Comparison of ENCODE assay signal across 8 cellular contexts in the genomic region with DNA sequence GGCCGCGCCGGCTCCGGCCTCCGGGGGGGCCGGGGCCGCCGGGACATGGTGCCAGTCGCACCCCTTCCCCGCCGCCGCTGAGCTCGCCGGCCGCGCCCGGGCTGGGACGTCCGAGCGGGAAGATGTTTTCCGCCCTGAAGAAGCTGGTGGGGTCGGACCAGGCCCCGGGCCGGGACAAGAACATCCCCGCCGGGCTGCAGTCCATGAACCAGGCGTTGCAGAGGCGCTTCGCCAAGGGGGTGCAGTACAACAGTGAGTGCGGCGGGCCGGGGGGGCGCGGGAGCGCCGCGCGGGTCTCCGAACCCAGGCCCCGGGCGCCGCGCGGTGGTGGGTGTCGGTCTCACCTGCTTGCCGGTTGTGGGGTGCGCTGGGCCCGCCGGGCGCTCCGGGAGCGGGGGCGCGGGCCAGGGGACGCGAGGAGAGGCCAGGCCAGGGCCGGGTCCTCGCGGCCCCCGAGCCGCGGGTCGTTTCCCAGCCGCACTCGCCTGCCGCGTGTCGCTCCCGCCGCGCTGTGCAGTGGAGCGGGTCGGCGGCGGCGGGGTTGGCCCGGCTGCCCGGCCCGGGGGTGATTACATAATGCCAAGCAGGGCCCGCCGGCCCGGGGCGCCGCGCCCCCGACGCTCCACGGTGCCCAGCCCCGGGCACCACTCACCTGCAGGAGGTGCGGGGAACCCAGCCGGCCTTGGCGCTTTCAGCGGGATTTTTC. TPM values are rescaled to one million over a fixed set of nuclear protein-coding genes. Genes with fewer than 3 reads are reported as not detected.
DNase-seq lines count a peak whose midpoint lies in the region; ATAC-seq and TF ChIP-seq lines count a peak whose summit lies in the region.

No MANE protein-coding gene starts in this region.

- H3K4me3 Mint-ChIP-seq in CD4-positive, CD25-positive, alpha-beta regulatory T cell: peak overlapping the region; percentile 87 to 93 (median 88)
- H3K4me3 Mint-ChIP-seq in nephron progenitor cell: peak overlapping the region; percentile 88

- H3K36me3 Mint-ChIP-seq in CD4-positive, CD25-positive, alpha-beta regulatory T cell: peaks cover 13% of the 10 kb centered on the region
- peaks cover 37% of the 10 kb centered on the region for H3K36me3 Mint-ChIP-seq in nephron progenitor cell (ENCODE audit: low read depth)

- H3K27ac Mint-ChIP-seq in CD4-positive, CD25-positive, alpha-beta regulatory T cell: peak overlapping the region; percentile 43 to 84 (median 47)
- peak overlapping the region; percentile 68 for H3K27ac Mint-ChIP-seq in nephron progenitor cell

- peak overlapping the region; percentile 82 for H3K4me3 ChIP-seq in CD4-positive, CD25-positive, alpha-beta regulatory T cell (ENCODE audit: low read depth, low read length)
- peak overlapping the region; percentile 85 for H3K4me3 ChIP-seq in HUES48 (ENCODE audit: low read depth, low read length)
- peak overlapping the region; percentile 98 to 100 (median 98) for H3K4me3 ChIP-seq in esophagus muscularis mucosa
- peak overlapping the region; percentile 92 to 95 for H3K4me3 ChIP-seq in vagina

- peaks cover 8 to 52% (median 19%) of the 10 kb centered on the region in 4 donors for H3K4me1 Mint-ChIP-seq in CD4-positive, CD25-positive, alpha-beta regulatory T cell
- peaks cover 46% of the 10 kb centered on the region for H3K4me1 Mint-ChIP-seq in nephron progenitor cell

- TF ChIP-seq EP300 in esophagus muscularis mucosa (IDR thresholded peaks at IDR 0.05): no peak

- peaks cover 43% of the 10 kb centered on the region for H3K4me1 ChIP-seq in CD4-positive, CD25-positive, alpha-beta regulatory T cell (ENCODE audit: control insufficient read depth, insufficient read depth, low read length, poor library complexity, severe bottlenecking)
- H3K4me1 ChIP-seq in HUES48 (ENCODE audit: control insufficient read depth, insufficient read depth, low read length): peaks cover 9% of the 10 kb centered on the region; the same call in 1 of the 2 replicates
- peaks cover 28 to 48% (median 45%) of the 10 kb centered on the region in 4 donors for H3K4me1 ChIP-seq in esophagus muscularis mucosa
- peaks cover 52% of the 10 kb centered on the region for H3K4me1 ChIP-seq in vagina

- H3K27ac ChIP-seq in CD4-positive, CD25-positive, alpha-beta regulatory T cell (ENCODE audit: insufficient read depth, low read length, poor library complexity, severe bottlenecking): no peak overlapping the region
- H3K27ac ChIP-seq in HUES48 (ENCODE audit: low read depth, low read length): peak overlapping the region; percentile 89
- H3K27ac ChIP-seq in esophagus muscularis mucosa (replicated peaks in 1 of 4): peak overlapping the region; percentile 87 to 93 (median 90)
- H3K27ac ChIP-seq in vagina: peak overlapping the region; percentile 82

- ATAC-seq in CD4-positive, CD25-positive, alpha-beta regulatory T cell (ENCODE audit: low read depth in 2 of 2): peak; percentile 39 to 52
- ATAC-seq in GM21381 (IDR thresholded peaks at IDR 0.05; ENCODE audit: unreplicated experiment): peak; percentile 32

- DNase-seq in CD4-positive, CD25-positive, alpha-beta regulatory T cell: peak; percentile 33 to 49 (median 40)
- DNase-seq in activated CD8-positive, alpha-beta memory T cell treated with anti-CD3 and anti-CD28 coated beads, Interleukin-2, amount 50 U/mL, for 4 hours: peak; percentile 62
- DNase-seq in esophagus muscularis mucosa (ENCODE audit: extremely low spot score): no peak
- DNase-seq in nephron progenitor cell: peak; percentile 62
- no peak for DNase-seq in vagina (ENCODE audit: extremely low spot score in 2 of 2)
- no peak for DNase-seq in H4 (ENCODE audit: low spot score)

- TF ChIP-seq POLR2A in esophagus muscularis mucosa (IDR thresholded peaks at IDR 0.05; ENCODE audit: low read depth): no peak
- no peak for TF ChIP-seq POLR2A in vagina (IDR thresholded peaks at IDR 0.05)

- H3K27me3 ChIP-seq in CD4-positive, CD25-positive, alpha-beta regulatory T cell (ENCODE audit: control insufficient read depth, insufficient read depth, low read length): no peaks in the 10 kb centered on the region
- no peaks in the 10 kb centered on the region for H3K27me3 ChIP-seq in HUES48 (ENCODE audit: control insufficient read depth, insufficient read depth, low read length)
- H3K27me3 ChIP-seq in esophagus muscularis mucosa: no peaks in the 10 kb centered on the region
- no peaks in the 10 kb centered on the region for H3K27me3 ChIP-seq in vagina

- no peak for TF ChIP-seq CTCF in esophagus muscularis mucosa (IDR thresholded peaks at IDR 0.05)
- no peak for TF ChIP-seq CTCF in nephron progenitor cell (IDR thresholded peaks at IDR 0.05)
- TF ChIP-seq CTCF in vagina (IDR thresholded peaks at IDR 0.05): no peak

- peaks cover 7% of the 10 kb centered on the region for H3K36me3 ChIP-seq in CD4-positive, CD25-positive, alpha-beta regulatory T cell (ENCODE audit: control insufficient read depth, insufficient read depth, low read length)
- H3K36me3 ChIP-seq in HUES48 (ENCODE audit: control insufficient read depth, insufficient read depth, low read length) (peaks cover 31% of the 10 kb centered on the region), esophagus muscularis mucosa (peaks cover 0 to 31% (median 19%) of the 10 kb centered on the region in 4 donors), vagina (peaks cover 0 to 3% of the 10 kb centered on the region in 2 donors)

- H3K27me3 Mint-ChIP-seq in CD4-positive, CD25-positive, alpha-beta regulatory T cell: no peaks in the 10 kb centered on the region
- H3K27me3 Mint-ChIP-seq in nephron progenitor cell (ENCODE audit: low read depth, poor library complexity): no peaks in the 10 kb centered on the region

- intact Hi-C loops in esophagus muscularis mucosa (cut with DNase I) (no loop called here), vagina (cut with DNase I) (no loop called here)

- H3K9me3 ChIP-seq in CD4-positive, CD25-positive, alpha-beta regulatory T cell (ENCODE audit: control insufficient read depth in 2 of 2, low read length in 2 of 2): no peaks in the 10 kb centered on the region
- H3K9me3 ChIP-seq in HUES48 (ENCODE audit: control insufficient read depth, insufficient read depth, low read length) (no peaks in the 10 kb centered on the region), esophagus muscularis mucosa (no peaks in the 10 kb centered on the region), vagina (no peaks in the 10 kb centered on the region)

- no peaks in the 10 kb centered on the region for H3K9me3 Mint-ChIP-seq in CD4-positive, CD25-positive, alpha-beta regulatory T cell
- H3K9me3 Mint-ChIP-seq in nephron progenitor cell: no peaks in the 10 kb centered on the region

- WGBS in esophagus muscularis mucosa: 0% methylated on average over 13 of the region's 93 CpGs

- H3K9ac ChIP-seq in HUES48 (ENCODE audit: low read depth, low read length): peak overlapping the region; percentile 85

RNA-seq across cellular contexts. Expression of a gene that starts 0.5 kb away (rescaled TPM):
- 63.6 TPM for total RNA-seq in CD4-positive, CD25-positive, alpha-beta regulatory T cell
- polyA plus RNA-seq in CD4-positive, CD25-positive, alpha-beta regulatory T cell: 10 to 100 TPM in 2 of 4 donors, 1 to 10 TPM in 2; 9.4 to 13.9 (median 10.6) TPM
- total RNA-seq in esophagus muscularis mucosa (100 to 1,000 TPM in 1 of 4 donors, 10 to 100 TPM in 3; 56.3 to 110 (median 83.0) TPM), vagina (31.7 TPM)
- 23.6 and 35.0 TPM in 2 replicates for total RNA-seq in H4 (2014; rRNA removed; shearing (Covaris generic))

RNA-seq across cellular contexts. Expression of a gene that starts 12.1 kb away (rescaled TPM):
- 2.3 TPM for total RNA-seq in CD4-positive, CD25-positive, alpha-beta regulatory T cell
- under 1 TPM in 3 of 4 donors, not detected in 1; 0.16 to 0.72 (median 0.58) TPM for polyA plus RNA-seq in CD4-positive, CD25-positive, alpha-beta regulatory T cell
- 1 to 10 TPM in 2 of 4 donors, under 1 TPM in 2; 0.33 to 2.5 (median 1.4) TPM for total RNA-seq in esophagus muscularis mucosa
- not detected for total RNA-seq in vagina
- 0.47 TPM in 1 of 2 replicates, not detected in the other for total RNA-seq in H4 (2014; rRNA removed; shearing (Covaris generic))

RNA-seq across cellular contexts. Expression of a gene that starts 17.1 kb away (rescaled TPM):
- total RNA-seq in CD4-positive, CD25-positive, alpha-beta regulatory T cell: 20.7 TPM
- 10 to 100 TPM; 28.2 to 39.3 (median 35.5) TPM for polyA plus RNA-seq in CD4-positive, CD25-positive, alpha-beta regulatory T cell
- 10 to 100 TPM; 27.9 to 48.7 (median 31.5) TPM for total RNA-seq in esophagus muscularis mucosa
- 64.1 TPM for total RNA-seq in vagina
- total RNA-seq in H4 (2014; rRNA removed; shearing (Covaris generic)): 87.0 and 93.0 TPM in 2 replicates

RNA-seq across cellular contexts. Expression of a gene that starts 34.0 kb away (rescaled TPM):
- total RNA-seq in CD4-positive, CD25-positive, alpha-beta regulatory T cell: 4.3 TPM
- polyA plus RNA-seq in CD4-positive, CD25-positive, alpha-beta regulatory T cell: under 1 TPM in 2 of 4 donors, not detected in 2; 0.10 to 0.11 TPM
- 10 to 100 TPM in 3 of 4 donors, 1 to 10 TPM in 1; 3.3 to 14.0 (median 11.4) TPM for total RNA-seq in esophagus muscularis mucosa
- total RNA-seq in vagina: 1.2 TPM
- total RNA-seq in H4 (2014; rRNA removed; shearing (Covaris generic)): 0.06 and 0.21 TPM in 2 replicates

RNA-seq across cellular contexts. Expression of a gene that starts 41.0 kb away (rescaled TPM):
- total RNA-seq in CD4-positive, CD25-positive, alpha-beta regulatory T cell: 33.7 TPM
- polyA plus RNA-seq in CD4-positive, CD25-positive, alpha-beta regulatory T cell: 10 to 100 TPM; 65.4 to 95.8 (median 80.3) TPM
- total RNA-seq in esophagus muscularis mucosa (10 to 100 TPM; 43.4 to 84.1 (median 53.9) TPM), vagina (38.1 TPM)
- total RNA-seq in H4 (2014; rRNA removed; shearing (Covaris generic)): 100 and 119 TPM in 2 replicates

Comparison
In these comparisons a context has a peak if more than half of its experiments do, and no peak if none do; other contexts are left out.
1. DNase-seq: peak in CD4-positive, CD25-positive, alpha-beta regulatory T cell (3 of 3), activated CD8-positive, alpha-beta memory T cell treated with anti-CD3 and anti-CD28 coated beads, Interleukin-2, amount 50 U/mL, for 4 hours (single experiment) and nephron progenitor cell (single experiment); none in esophagus muscularis mucosa (single experiment), vagina (0 of 2) and H4 (single experiment).
2. Peak in every context shown above with its lines, with median percentiles within 50 percentile points of each other: H3K4me3 ChIP-seq.